Comparison of ENCODE assay signal across 8 cellular contexts in the genomic region with DNA sequence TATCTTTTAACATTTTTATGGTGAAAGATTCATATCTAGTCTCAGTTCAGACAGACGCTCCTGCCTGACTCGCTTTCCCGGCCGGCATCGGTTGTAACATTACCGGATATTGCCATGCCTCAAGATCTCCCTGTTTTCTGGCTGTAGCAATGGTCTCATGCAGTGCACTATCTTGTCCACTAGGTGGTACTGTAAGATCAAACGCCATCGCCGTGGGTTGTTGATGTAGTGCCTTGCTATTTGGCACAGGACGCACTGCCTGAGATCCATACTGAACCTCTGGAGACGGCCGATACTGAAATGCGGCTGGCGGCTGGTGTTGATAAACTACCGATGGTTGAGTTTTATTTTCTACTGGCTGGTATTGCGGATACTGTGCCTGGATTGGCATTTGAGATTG.
A peak's percentile ranks its signal among the peaks of the same experiment; 100 is the strongest.
DNase-seq lines count a peak whose midpoint lies in the region; FAIRE-seq and TF ChIP-seq lines count a peak whose summit lies in the region.
"Not testable (repeated sequence)": the region's sequence is repeated elsewhere in the genome, so short reads cannot be mapped to it uniquely, and the experiment has no call there.

No MANE protein-coding gene starts in this region.

- H3K9me3 ChIP-seq in kidney (ENCODE audit: control insufficient read depth in 1 of 2, low read length in 2 of 2); stomach: not testable (repeated sequence)

- not testable (repeated sequence) for H3K9ac ChIP-seq in kidney (ENCODE audit: low read length in 2 of 2)

- intact Hi-C loops in dorsolateral prefrontal cortex (cut with DNase I): loop anchor here in 1 of 2 donors (10.0 kb wide), 2 partner anchors 130 to 380 kb away; no protein-coding TSS in a partner anchor
- intact Hi-C loops in kidney (cut with DNase I); stomach (cut with DNase I; ENCODE audit: low total_unique reads): not testable (repeated sequence)

- TF ChIP-seq CTCF in dorsolateral prefrontal cortex (IDR thresholded peaks at IDR 0.05 in 54 of 56, conservative IDR thresholded peaks at IDR 0.05 in 2 of 56; ENCODE audit: low read depth in 1 of 56, partially characterized antibody in 56 of 56) (peak; percentile 30 to 89 (median 81)), kidney (IDR thresholded peaks at IDR 0.05; ENCODE audit: borderline replicate concordance, extremely low read depth, insufficient read depth) (peak; percentile 48), stomach (IDR thresholded peaks at IDR 0.05) (peak in 5 of 7 experiments; percentile 76 to 94 (median 88))

- FAIRE-seq in kidney (lab: Jason Lieb, UNC): peak; percentile 57

- DNase-seq in DMS53 treated with DMSO at 0.1 percent for 48 hours (lab: John Stamatoyannopoulos, UW; ENCODE audit: unreplicated experiment): peak; percentile 12
- peak; percentile 47 for DNase-seq in M059J (ENCODE audit: low read depth)
- DNase-seq in SK-N-DZ (ENCODE audit: low spot score): peak; percentile 34
- DNase-seq in activated T-cell treated with anti-CD3 and anti-CD28 coated beads for 48 hours (ENCODE audit: low read depth): peak; percentile 33
- peak; percentile 30 to 80 (median 61) for DNase-seq in dorsolateral prefrontal cortex
- DNase-seq in kidney: peak; percentile 67
- DNase-seq in renal cortical epithelial cell (ENCODE audit: low read depth): peak; percentile 32
- DNase-seq in stomach: peak; percentile 78

- H3K4me1 ChIP-seq in kidney (ENCODE audit: control insufficient read depth in 1 of 2, insufficient read depth in 1 of 2, low read depth in 1 of 2, low read length in 2 of 2): not testable (repeated sequence)
- peaks cover 0 to 14% (median 0%) of the 10 kb centered on the region in 4 donors for H3K4me1 ChIP-seq in stomach

- H3K36me3 ChIP-seq in kidney (ENCODE audit: control insufficient read depth in 1 of 2, insufficient read depth in 2 of 2, low read length in 2 of 2); stomach: not testable (repeated sequence)

- WGBS in stomach, 5 donors: 0 to 3% (median 1%) methylated on average over 13 to 16 of the region's 16 CpGs

- H3K27me3 ChIP-seq in dorsolateral prefrontal cortex: peaks cover 0 to 10% (median 0%) of the 10 kb centered on the region in 45 donors
- not testable (repeated sequence) for H3K27me3 ChIP-seq in stomach

- H3K4me3 ChIP-seq in dorsolateral prefrontal cortex: peak overlapping the region in 39 of 59 donors; percentile 1 to 49 (median 27)
- H3K4me3 ChIP-seq in kidney (ENCODE audit: low read length in 2 of 2): not testable (repeated sequence)
- H3K4me3 ChIP-seq in stomach: peak overlapping the region in 2 of 4 donors; percentile 11 to 31

- peak overlapping the region in 1 of 59 donors; percentile 18 for H3K27ac ChIP-seq in dorsolateral prefrontal cortex
- not testable (repeated sequence) for H3K27ac ChIP-seq in kidney (ENCODE audit: low read depth in 2 of 2, low read length in 2 of 2); stomach

- not testable (repeated sequence) for TF ChIP-seq POLR2A in stomach (IDR thresholded peaks at IDR 0.05)

- TF ChIP-seq EP300 in stomach (IDR thresholded peaks at IDR 0.05): not testable (repeated sequence)

Comparison
In these comparisons a context has a peak if more than half of its experiments do, and no peak if none do; other contexts are left out.
1. DNase-seq: peak in every context shown above with its lines; median percentile 78 in stomach; 67 in kidney; 61 in dorsolateral prefrontal cortex; 47 in M059J; 34 in SK-N-DZ; 33 in activated T-cell treated with anti-CD3 and anti-CD28 coated beads for 48 hours; 32 in renal cortical epithelial cell; 12 in DMS53 treated with DMSO at 0.1 percent for 48 hours.